1 cellular context compared by ENCODE assay signal in genomic region chr12:67268896-67269631, GRCh38.
TF ChIP-seq lines count a peak whose summit lies in the region.

Gene CAND1, plus strand, starts transcription at chr12:67269358. Its CDS starts 360 bp downstream, at chr12:67269718.

TF ChIP-seq in HepG2, 621 proteins besides CTCF, POLR2A, EP300 and RAD21 (continued from another document and continues in another):
- TF ChIP-seq, protein P1, sequence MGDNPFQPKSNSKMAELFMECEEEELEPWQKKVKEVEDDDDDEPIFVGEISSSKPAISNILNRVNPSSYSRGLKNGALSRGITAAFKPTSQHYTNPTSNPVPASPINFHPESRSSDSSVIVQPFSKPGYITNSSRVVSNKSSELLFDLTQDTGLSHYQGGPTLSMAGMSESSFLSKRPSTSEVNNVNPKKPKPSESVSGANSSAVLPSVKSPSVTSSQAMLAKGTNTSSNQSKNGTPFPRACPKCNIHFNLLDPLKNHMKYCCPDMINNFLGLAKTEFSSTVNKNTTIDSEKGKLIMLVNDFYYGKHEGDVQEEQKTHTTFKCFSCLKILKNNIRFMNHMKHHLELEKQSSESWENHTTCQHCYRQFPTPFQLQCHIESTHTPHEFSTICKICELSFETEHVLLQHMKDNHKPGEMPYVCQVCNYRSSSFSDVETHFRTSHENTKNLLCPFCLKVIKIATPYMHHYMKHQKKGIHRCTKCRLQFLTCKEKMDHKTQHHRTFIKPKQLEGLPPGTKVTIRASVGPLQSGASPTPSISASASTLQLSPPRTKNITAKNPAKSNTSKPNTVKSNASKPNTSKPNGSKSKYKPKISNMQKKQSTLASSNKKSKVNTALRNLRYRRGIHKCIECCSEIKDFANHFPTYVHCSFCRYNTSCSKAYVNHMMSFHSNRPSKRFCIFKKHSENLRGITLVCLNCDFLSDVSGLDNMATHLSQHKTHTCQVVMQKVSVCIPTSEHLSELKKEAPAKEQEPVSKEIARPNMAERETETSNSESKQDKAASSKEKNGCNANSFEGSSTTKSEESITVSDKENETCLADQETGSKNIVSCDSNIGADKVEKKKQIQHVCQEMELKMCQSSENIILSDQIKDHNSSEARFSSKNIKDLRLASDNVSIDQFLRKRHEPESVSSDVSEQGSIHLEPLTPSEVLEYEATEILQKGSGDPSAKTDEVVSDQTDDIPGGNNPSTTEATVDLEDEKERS (CRISPR knock-in tag; IDR thresholded peaks at IDR 0.05), result peak; percentile 88
- TF ChIP-seq ZNF75D (CRISPR knock-in tag; IDR thresholded peaks at IDR 0.05; ENCODE audit: borderline replicate concordance), result no peak
- TF ChIP-seq, protein P2, sequence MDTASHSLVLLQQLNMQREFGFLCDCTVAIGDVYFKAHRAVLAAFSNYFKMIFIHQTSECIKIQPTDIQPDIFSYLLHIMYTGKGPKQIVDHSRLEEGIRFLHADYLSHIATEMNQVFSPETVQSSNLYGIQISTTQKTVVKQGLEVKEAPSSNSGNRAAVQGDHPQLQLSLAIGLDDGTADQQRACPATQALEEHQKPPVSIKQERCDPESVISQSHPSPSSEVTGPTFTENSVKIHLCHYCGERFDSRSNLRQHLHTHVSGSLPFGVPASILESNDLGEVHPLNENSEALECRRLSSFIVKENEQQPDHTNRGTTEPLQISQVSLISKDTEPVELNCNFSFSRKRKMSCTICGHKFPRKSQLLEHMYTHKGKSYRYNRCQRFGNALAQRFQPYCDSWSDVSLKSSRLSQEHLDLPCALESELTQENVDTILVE (CRISPR knock-in tag; IDR thresholded peaks at IDR 0.05), result peak; percentile 90; the same call in 1 of the 2 replicates
- TF ChIP-seq ZNF724P (CRISPR knock-in tag; IDR thresholded peaks at IDR 0.05; ENCODE audit: borderline replicate concordance), result peak; percentile 61; the same call in 1 of the 2 replicates
- TF ChIP-seq, protein P3, sequence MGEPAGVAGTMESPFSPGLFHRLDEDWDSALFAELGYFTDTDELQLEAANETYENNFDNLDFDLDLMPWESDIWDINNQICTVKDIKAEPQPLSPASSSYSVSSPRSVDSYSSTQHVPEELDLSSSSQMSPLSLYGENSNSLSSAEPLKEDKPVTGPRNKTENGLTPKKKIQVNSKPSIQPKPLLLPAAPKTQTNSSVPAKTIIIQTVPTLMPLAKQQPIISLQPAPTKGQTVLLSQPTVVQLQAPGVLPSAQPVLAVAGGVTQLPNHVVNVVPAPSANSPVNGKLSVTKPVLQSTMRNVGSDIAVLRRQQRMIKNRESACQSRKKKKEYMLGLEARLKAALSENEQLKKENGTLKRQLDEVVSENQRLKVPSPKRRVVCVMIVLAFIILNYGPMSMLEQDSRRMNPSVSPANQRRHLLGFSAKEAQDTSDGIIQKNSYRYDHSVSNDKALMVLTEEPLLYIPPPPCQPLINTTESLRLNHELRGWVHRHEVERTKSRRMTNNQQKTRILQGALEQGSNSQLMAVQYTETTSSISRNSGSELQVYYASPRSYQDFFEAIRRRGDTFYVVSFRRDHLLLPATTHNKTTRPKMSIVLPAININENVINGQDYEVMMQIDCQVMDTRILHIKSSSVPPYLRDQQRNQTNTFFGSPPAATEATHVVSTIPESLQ (CRISPR knock-in tag; conservative IDR thresholded peaks at IDR 0.05), result peak; percentile 44; the same call in 1 of the 2 replicates
- TF ChIP-seq, protein P4, sequence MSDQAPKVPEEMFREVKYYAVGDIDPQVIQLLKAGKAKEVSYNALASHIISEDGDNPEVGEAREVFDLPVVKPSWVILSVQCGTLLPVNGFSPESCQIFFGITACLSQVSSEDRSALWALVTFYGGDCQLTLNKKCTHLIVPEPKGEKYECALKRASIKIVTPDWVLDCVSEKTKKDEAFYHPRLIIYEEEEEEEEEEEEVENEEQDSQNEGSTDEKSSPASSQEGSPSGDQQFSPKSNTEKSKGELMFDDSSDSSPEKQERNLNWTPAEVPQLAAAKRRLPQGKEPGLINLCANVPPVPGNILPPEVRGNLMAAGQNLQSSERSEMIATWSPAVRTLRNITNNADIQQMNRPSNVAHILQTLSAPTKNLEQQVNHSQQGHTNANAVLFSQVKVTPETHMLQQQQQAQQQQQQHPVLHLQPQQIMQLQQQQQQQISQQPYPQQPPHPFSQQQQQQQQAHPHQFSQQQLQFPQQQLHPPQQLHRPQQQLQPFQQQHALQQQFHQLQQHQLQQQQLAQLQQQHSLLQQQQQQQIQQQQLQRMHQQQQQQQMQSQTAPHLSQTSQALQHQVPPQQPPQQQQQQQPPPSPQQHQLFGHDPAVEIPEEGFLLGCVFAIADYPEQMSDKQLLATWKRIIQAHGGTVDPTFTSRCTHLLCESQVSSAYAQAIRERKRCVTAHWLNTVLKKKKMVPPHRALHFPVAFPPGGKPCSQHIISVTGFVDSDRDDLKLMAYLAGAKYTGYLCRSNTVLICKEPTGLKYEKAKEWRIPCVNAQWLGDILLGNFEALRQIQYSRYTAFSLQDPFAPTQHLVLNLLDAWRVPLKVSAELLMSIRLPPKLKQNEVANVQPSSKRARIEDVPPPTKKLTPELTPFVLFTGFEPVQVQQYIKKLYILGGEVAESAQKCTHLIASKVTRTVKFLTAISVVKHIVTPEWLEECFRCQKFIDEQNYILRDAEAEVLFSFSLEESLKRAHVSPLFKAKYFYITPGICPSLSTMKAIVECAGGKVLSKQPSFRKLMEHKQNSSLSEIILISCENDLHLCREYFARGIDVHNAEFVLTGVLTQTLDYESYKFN (CRISPR knock-in tag; conservative IDR thresholded peaks at IDR 0.05), result no peak; the same call in 1 of the 2 replicates
- TF ChIP-seq CHD2 (IDR thresholded peaks at IDR 0.05; ENCODE audit: low read depth, low read length), result peak; percentile 99
- peak; percentile 52; the same call in 1 of the 3 replicates for TF ChIP-seq MXI1 (IDR thresholded peaks at IDR 0.05; ENCODE audit: borderline replicate concordance, low read depth, low read length)
- TF ChIP-seq NPAS2 (CRISPR knock-in tag; IDR thresholded peaks at IDR 0.05; ENCODE audit: borderline replicate concordance), result no peak
- TF ChIP-seq ZNF777 (CRISPR knock-in tag; IDR thresholded peaks at IDR 0.05), result peak; percentile 98
- TF ChIP-seq, protein P5, sequence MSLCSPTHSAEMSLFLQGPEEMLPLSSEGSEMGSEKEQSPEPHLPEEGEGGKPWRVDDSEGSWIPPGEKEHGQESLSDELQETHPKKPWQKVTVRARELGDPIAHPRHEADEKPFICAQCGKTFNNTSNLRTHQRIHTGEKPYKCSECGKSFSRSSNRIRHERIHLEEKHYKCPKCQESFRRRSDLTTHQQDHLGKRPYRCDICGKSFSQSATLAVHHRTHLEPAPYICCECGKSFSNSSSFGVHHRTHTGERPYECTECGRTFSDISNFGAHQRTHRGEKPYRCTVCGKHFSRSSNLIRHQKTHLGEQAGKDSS (CRISPR knock-in tag; IDR thresholded peaks at IDR 0.05; ENCODE audit: borderline replicate concordance, low read depth), result peak; percentile 79; the same call in 1 of the 2 replicates
- TF ChIP-seq, protein P6, sequence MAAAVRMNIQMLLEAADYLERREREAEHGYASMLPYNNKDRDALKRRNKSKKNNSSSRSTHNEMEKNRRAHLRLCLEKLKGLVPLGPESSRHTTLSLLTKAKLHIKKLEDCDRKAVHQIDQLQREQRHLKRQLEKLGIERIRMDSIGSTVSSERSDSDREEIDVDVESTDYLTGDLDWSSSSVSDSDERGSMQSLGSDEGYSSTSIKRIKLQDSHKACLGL (CRISPR knock-in tag; IDR thresholded peaks at IDR 0.05), result peak; percentile 15; the same call in 1 of the 2 replicates
- TF ChIP-seq ZNF333 (CRISPR knock-in tag; IDR thresholded peaks at IDR 0.05; ENCODE audit: borderline replicate concordance), result 0 out of 2 replicates have a peak, but pooled peaks have one; percentile 40
- peak; percentile 38 for TF ChIP-seq U2AF1 (optimal IDR thresholded peaks at IDR 0.05; ENCODE audit: low read depth, low read length)
- 0 out of 2 replicates have a peak, but pooled peaks have one; percentile 31 for TF ChIP-seq GLI4 (CRISPR knock-in tag; IDR thresholded peaks at IDR 0.05; ENCODE audit: borderline replicate concordance)
- TF ChIP-seq ZNF296 (CRISPR knock-in tag; conservative IDR thresholded peaks at IDR 0.05), result no peak
- peak; percentile 47; the same call in 1 of the 2 replicates for TF ChIP-seq ZNF788 (CRISPR knock-in tag; IDR thresholded peaks at IDR 0.05; ENCODE audit: borderline replicate concordance)
- TF ChIP-seq ATF1 (CRISPR knock-in tag; IDR thresholded peaks at IDR 0.05), result peak; percentile 92
- TF ChIP-seq SIX1 (CRISPR knock-in tag; IDR thresholded peaks at IDR 0.05; ENCODE audit: borderline replicate concordance), result peak; percentile 73
- TF ChIP-seq HCFC1 (IDR thresholded peaks at IDR 0.05; ENCODE audit: low read depth, low read length), result no peak; the same call in 1 of the 2 replicates
- peak; percentile 82; the same call in 1 of the 2 replicates for TF ChIP-seq BORCS8-MEF2B (CRISPR knock-in tag; IDR thresholded peaks at IDR 0.05)
- TF ChIP-seq, protein P7, sequence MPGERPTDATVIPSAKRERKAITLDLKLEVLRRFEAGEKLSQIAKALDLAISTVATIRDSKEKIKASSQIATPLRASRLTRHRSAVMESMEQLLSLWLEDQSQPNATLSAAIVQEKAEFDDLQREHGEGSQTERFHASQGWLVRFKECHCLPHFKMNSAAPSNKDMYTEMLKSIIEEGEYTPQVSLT (CRISPR knock-in tag; IDR thresholded peaks at IDR 0.05; ENCODE audit: borderline replicate concordance, low read depth), result no peak; the same call in 1 of the 2 replicates
- TF ChIP-seq RFX1 (IDR thresholded peaks at IDR 0.05), result peak; percentile 72
- TF ChIP-seq, protein P8, sequence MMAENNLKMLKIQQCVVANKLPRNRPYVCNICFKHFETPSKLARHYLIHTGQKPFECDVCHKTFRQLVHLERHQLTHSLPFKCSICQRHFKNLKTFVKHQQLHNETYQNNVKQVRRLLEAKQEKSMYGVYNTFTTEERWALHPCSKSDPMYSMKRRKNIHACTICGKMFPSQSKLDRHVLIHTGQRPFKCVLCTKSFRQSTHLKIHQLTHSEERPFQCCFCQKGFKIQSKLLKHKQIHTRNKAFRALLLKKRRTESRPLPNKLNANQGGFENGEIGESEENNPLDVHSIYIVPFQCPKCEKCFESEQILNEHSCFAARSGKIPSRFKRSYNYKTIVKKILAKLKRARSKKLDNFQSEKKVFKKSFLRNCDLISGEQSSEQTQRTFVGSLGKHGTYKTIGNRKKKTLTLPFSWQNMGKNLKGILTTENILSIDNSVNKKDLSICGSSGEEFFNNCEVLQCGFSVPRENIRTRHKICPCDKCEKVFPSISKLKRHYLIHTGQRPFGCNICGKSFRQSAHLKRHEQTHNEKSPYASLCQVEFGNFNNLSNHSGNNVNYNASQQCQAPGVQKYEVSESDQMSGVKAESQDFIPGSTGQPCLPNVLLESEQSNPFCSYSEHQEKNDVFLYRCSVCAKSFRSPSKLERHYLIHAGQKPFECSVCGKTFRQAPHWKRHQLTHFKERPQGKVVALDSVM (CRISPR knock-in tag; IDR thresholded peaks at IDR 0.05), result peak; percentile 64; the same call in 1 of the 2 replicates
- TF ChIP-seq ZSCAN5A (CRISPR knock-in tag; IDR thresholded peaks at IDR 0.05; ENCODE audit: borderline replicate concordance), result peak; percentile 27; the same call in 1 of the 2 replicates
- TF ChIP-seq JUND (CRISPR knock-in tag; IDR thresholded peaks at IDR 0.05), result no peak
- TF ChIP-seq, protein P9, sequence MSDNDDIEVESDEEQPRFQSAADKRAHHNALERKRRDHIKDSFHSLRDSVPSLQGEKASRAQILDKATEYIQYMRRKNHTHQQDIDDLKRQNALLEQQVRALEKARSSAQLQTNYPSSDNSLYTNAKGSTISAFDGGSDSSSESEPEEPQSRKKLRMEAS (IDR thresholded peaks at IDR 0.05), result peak; percentile 77
- TF ChIP-seq ZFP90 (CRISPR knock-in tag; IDR thresholded peaks at IDR 0.05; ENCODE audit: borderline replicate concordance), result peak; percentile 62; the same call in 1 of the 2 replicates
- TF ChIP-seq PHF21A (CRISPR knock-in tag; IDR thresholded peaks at IDR 0.05), result peak; percentile 60
- TF ChIP-seq DR1 (CRISPR knock-in tag; IDR thresholded peaks at IDR 0.05), result peak; percentile 13; the same call in 1 of the 2 replicates
- TF ChIP-seq RARG (CRISPR knock-in tag; IDR thresholded peaks at IDR 0.05; ENCODE audit: low read depth), result no peak
- TF ChIP-seq ZNF878 (CRISPR knock-in tag; IDR thresholded peaks at IDR 0.05), result peak; percentile 61; the same call in 1 of the 2 replicates
- no peak for TF ChIP-seq MBD4 (IDR thresholded peaks at IDR 0.05; ENCODE audit: borderline replicate concordance, low read length)
- peak; percentile 8; the same call in 1 of the 2 replicates for TF ChIP-seq THRA (CRISPR knock-in tag; IDR thresholded peaks at IDR 0.05; ENCODE audit: borderline replicate concordance)
- no peak for TF ChIP-seq PRMT3 (CRISPR knock-in tag; IDR thresholded peaks at IDR 0.05; ENCODE audit: borderline replicate concordance, low read depth)
- peak; percentile 13; the same call in 1 of the 2 replicates for TF ChIP-seq ZNF331 (CRISPR knock-in tag; IDR thresholded peaks at IDR 0.05)
- TF ChIP-seq, protein P10, sequence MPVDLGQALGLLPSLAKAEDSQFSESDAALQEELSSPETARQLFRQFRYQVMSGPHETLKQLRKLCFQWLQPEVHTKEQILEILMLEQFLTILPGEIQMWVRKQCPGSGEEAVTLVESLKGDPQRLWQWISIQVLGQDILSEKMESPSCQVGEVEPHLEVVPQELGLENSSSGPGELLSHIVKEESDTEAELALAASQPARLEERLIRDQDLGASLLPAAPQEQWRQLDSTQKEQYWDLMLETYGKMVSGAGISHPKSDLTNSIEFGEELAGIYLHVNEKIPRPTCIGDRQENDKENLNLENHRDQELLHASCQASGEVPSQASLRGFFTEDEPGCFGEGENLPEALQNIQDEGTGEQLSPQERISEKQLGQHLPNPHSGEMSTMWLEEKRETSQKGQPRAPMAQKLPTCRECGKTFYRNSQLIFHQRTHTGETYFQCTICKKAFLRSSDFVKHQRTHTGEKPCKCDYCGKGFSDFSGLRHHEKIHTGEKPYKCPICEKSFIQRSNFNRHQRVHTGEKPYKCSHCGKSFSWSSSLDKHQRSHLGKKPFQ (CRISPR knock-in tag; IDR thresholded peaks at IDR 0.05; ENCODE audit: insufficient replicate concordance), result peak; percentile 83
- 0 out of 2 replicates have a peak, but pooled peaks have one; percentile 10 for TF ChIP-seq CEBPB (IDR thresholded peaks at IDR 0.05; ENCODE audit: borderline replicate concordance, low read depth, low read length)
